ENCODE assay signal across 11 cellular contexts in the genomic region with DNA sequence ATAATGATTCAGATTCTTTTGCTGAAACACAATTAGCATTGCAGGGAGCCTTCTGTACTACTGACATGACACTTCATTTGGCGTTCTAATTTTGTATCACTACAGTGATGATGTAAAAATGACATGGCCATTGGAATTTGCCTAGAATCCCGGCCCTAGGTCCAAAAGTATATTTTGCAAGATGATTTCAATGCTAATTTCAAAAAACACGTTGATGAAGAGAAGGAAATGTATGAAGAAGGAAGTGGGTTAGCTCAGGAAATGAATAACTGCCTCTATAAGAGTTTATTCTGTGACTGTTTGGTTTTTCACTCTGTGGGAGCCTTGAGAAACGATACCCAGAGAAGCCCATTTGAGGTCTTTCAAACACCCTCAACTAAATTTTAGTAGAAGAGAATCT. TPM values are rescaled to one million over a fixed set of nuclear protein-coding genes. Genes with fewer than 3 reads are reported as not detected.
DNase-seq lines count a peak whose midpoint lies in the region; ATAC-seq, FAIRE-seq and TF ChIP-seq lines count a peak whose summit lies in the region.
"Had no signal": no experiment of that assay in that cellular context is flagged by ENCODE, and none has a peak within 500 bp of the region (broad histone marks: within the 10 kb centered on the region; RNA-seq: fewer than 3 reads in every experiment).

No MANE protein-coding gene starts in this region.

- no peak overlapping the region for H3K27ac ChIP-seq in kidney (ENCODE audit: low read depth in 2 of 2, low read length in 2 of 2)

- no peak for TF ChIP-seq CTCF in kidney (IDR thresholded peaks at IDR 0.05; ENCODE audit: borderline replicate concordance, extremely low read depth, insufficient read depth)
- TF ChIP-seq CTCF in type B pancreatic cell (conservative IDR thresholded peaks at IDR 0.05), result no peak

- H3K9ac ChIP-seq in kidney (ENCODE audit: low read length in 2 of 2), result no peak overlapping the region

- DNase-seq in EH (ENCODE audit: low read depth) (peak; percentile 69), RPMI7951 (ENCODE audit: low read depth) (peak; percentile 3), immature natural killer cell (peak; percentile 50 to 66 (median 54)), kidney (no peak), type B pancreatic cell (ENCODE audit: extremely low spot score, unreplicated experiment) (no peak), occipital lobe (lab: John Stamatoyannopoulos, UW) (no peak)
- no peak for DNase-seq in NK-92 treated with Interleukin-12 subunit alpha and Interleukin-12 subunit beta, amount 100 ng/mL, for 24 hours (lab: John Stamatoyannopoulos, UW)
- DNase-seq: activated gamma-delta T cell, left cardiac atrium, NCI-H2029 treated with DMSO at 0.1 percent for 48 hours had no signal

- no peaks in the 10 kb centered on the region for H3K4me1 ChIP-seq in kidney (ENCODE audit: control insufficient read depth in 1 of 2, insufficient read depth in 1 of 2, low read depth in 1 of 2, low read length in 2 of 2)

- intact Hi-C loops in kidney (cut with DNase I), result no loop called here

- H3K36me3 Mint-ChIP-seq in immature natural killer cell (peaks cover 37 to 43% (median 39%) of the 10 kb centered on the region in 3 donors), type B pancreatic cell (peaks cover 19% of the 10 kb centered on the region)

- H3K4me1 Mint-ChIP-seq in immature natural killer cell, result peaks cover 90 to 99% of the 10 kb centered on the region in 2 donors
- H3K4me1 Mint-ChIP-seq in type B pancreatic cell (ENCODE audit: unreplicated experiment), result peaks cover 21% of the 10 kb centered on the region

- H3K36me3 ChIP-seq in kidney (ENCODE audit: control insufficient read depth in 1 of 2, insufficient read depth in 2 of 2, low read length in 2 of 2), result peaks cover 6 to 8% of the 10 kb centered on the region in 2 donors

- H3K9me3 ChIP-seq in kidney (ENCODE audit: control insufficient read depth in 1 of 2, low read length in 2 of 2), result peaks cover 0 to 6% of the 10 kb centered on the region in 2 donors

- no peak overlapping the region for H3K4me3 ChIP-seq in kidney (ENCODE audit: low read length in 2 of 2)

- no peak for FAIRE-seq in kidney (lab: Jason Lieb, UNC)

- peak overlapping the region; percentile 65 to 86 (median 81) for H3K4me3 Mint-ChIP-seq in immature natural killer cell
- H3K4me3 Mint-ChIP-seq in type B pancreatic cell, result no peak overlapping the region

- H3K9me3 Mint-ChIP-seq in immature natural killer cell (peaks cover 0 to 6% (median 2%) of the 10 kb centered on the region in 6 donors), type B pancreatic cell (peaks cover 7% of the 10 kb centered on the region)

- peak; percentile 59 for ATAC-seq in GM21619 (IDR thresholded peaks at IDR 0.05; ENCODE audit: unreplicated experiment)

- peaks cover 6 to 15% (median 7%) of the 10 kb centered on the region in 3 donors for H3K27me3 Mint-ChIP-seq in immature natural killer cell (ENCODE audit: low read depth in 3 of 3)
- H3K27me3 Mint-ChIP-seq in type B pancreatic cell, result no peaks in the 10 kb centered on the region

- peak overlapping the region; percentile 88 to 96 (median 94) for H3K27ac Mint-ChIP-seq in immature natural killer cell
- H3K27ac Mint-ChIP-seq in type B pancreatic cell, result no peak overlapping the region

RNA-seq across cellular contexts. Expression of gene OSTF1, which starts 59.3 kb away (rescaled TPM):
- total RNA-seq in RPMI7951 (2014; rRNA removed; shearing (Covaris generic)), result 43.9 and 49.1 TPM in 2 replicates
- polyA plus RNA-seq in immature natural killer cell, result 100 to 1,000 TPM; 352 to 383 (median 365) TPM
- 52.7 TPM for total RNA-seq in kidney
- 42.8 TPM for polyA plus RNA-seq in kidney (ENCODE audit: insufficient read depth, low read depth, low replicate concordance)
- total RNA-seq in type B pancreatic cell (ENCODE audit: low replicate concordance), result 18.3 and 31.9 TPM in 2 replicates
- total RNA-seq in occipital lobe, result 20.1 TPM

RNA-seq across cellular contexts. Expression of gene NMRK1, which starts 59.7 kb away (rescaled TPM):
- 7.6 and 10.3 TPM in 2 replicates for total RNA-seq in RPMI7951 (2014; rRNA removed; shearing (Covaris generic))
- 10 to 100 TPM; 35.2 to 95.8 (median 38.6) TPM for polyA plus RNA-seq in immature natural killer cell
- total RNA-seq in kidney, result 42.3 TPM
- 67.8 TPM for polyA plus RNA-seq in kidney (ENCODE audit: insufficient read depth, low read depth, low replicate concordance)
- 7.5 and 8.2 TPM in 2 replicates for total RNA-seq in type B pancreatic cell (ENCODE audit: low replicate concordance)
- 10.3 TPM for total RNA-seq in occipital lobe

Comparison
In these comparisons a context has a peak if more than half of its experiments do, and no peak if none do; other contexts are left out.
1. DNase-seq: peak in EH (single experiment), RPMI7951 (single experiment) and immature natural killer cell (3 of 3); none in kidney (single experiment), NK-92 treated with Interleukin-12 subunit alpha and Interleukin-12 subunit beta, amount 100 ng/mL, for 24 hours (single experiment), type B pancreatic cell (single experiment) and occipital lobe (single experiment).